In genomic region chr1:40182956-40183710, GRCh38 we compare ENCODE assay signal across 9 cellular contexts. TPM values are rescaled to one million over a fixed set of nuclear protein-coding genes. Genes with fewer than 3 reads are reported as not detected.
DNase-seq lines count a peak whose midpoint lies in the region; ATAC-seq and TF ChIP-seq lines count a peak whose summit lies in the region.
"Had no signal": no experiment of that assay in that cellular context is flagged by ENCODE, and none has a peak within 500 bp of the region (broad histone marks: within the 10 kb centered on the region; RNA-seq: fewer than 3 reads in every experiment).

No MANE protein-coding gene starts in this region.

- H3K4me1 ChIP-seq in osteoblast (ENCODE audit: insufficient read depth, low read length) (peaks cover 25% of the 10 kb centered on the region), esophagus muscularis mucosa (peaks cover 40 to 71% (median 48%) of the 10 kb centered on the region in 4 donors), suprapubic skin (peaks cover 16% of the 10 kb centered on the region)

- peaks cover 2% of the 10 kb centered on the region for H3K9me3 Mint-ChIP-seq in activated CD8-positive, alpha-beta T cell treated with anti-CD3 and anti-CD28 coated beads for 36 hours
- H3K9me3 Mint-ChIP-seq in activated CD8-positive, alpha-beta T cell treated with anti-CD3 and anti-CD28 coated beads, Interleukin-2, amount 10 ng/mL, durations not matched to agents 7 days and 5 days (ENCODE audit: insufficient read depth), result no peaks in the 10 kb centered on the region
- no peaks in the 10 kb centered on the region for H3K9me3 Mint-ChIP-seq in chondrocyte (ENCODE audit: low read depth)

- no peak overlapping the region for H3K4me2 ChIP-seq in osteoblast (ENCODE audit: insufficient read depth, low read length)

- POLR2A ChIA-PET in activated CD8-positive, alpha-beta T cell treated with anti-CD3 and anti-CD28 coated beads for 36 hours (lab: Charles Lee), result interaction anchor here (0.6 kb wide), 1 partner anchor 13 kb away, joined by 3 read pairs; no protein-coding TSS in a partner anchor
- POLR2A ChIA-PET in activated CD8-positive, alpha-beta T cell treated with anti-CD3 and anti-CD28 coated beads, Interleukin-2, amount 10 ng/mL, durations not matched to agents 7 days and 5 days (lab: Charles Lee), result interaction anchor here (1.1 kb wide), 1 partner anchor 75 kb away, joined by 7 read pairs; the partner anchor contains the start of gene ZMPSTE24

- TF ChIP-seq EP300 in esophagus muscularis mucosa (IDR thresholded peaks at IDR 0.05), result no peak
- no peak for TF ChIP-seq EP300 in suprapubic skin (IDR thresholded peaks at IDR 0.05)

- no peaks in the 10 kb centered on the region for H3K9me3 ChIP-seq in osteoblast (ENCODE audit: low read depth, low read length)
- no peaks in the 10 kb centered on the region for H3K9me3 ChIP-seq in esophagus muscularis mucosa
- H3K9me3 ChIP-seq in suprapubic skin, result no peaks in the 10 kb centered on the region

- H3K4me1 Mint-ChIP-seq in activated CD8-positive, alpha-beta T cell treated with anti-CD3 and anti-CD28 coated beads for 36 hours (ENCODE audit: low read depth), result peaks cover 62% of the 10 kb centered on the region
- H3K4me1 Mint-ChIP-seq in activated CD8-positive, alpha-beta T cell treated with anti-CD3 and anti-CD28 coated beads, Interleukin-2, amount 10 ng/mL, durations not matched to agents 7 days and 5 days (ENCODE audit: low read depth), result peaks cover 57% of the 10 kb centered on the region
- peaks cover 47% of the 10 kb centered on the region for H3K4me1 Mint-ChIP-seq in chondrocyte (ENCODE audit: low read depth)

- peak overlapping the region; percentile 16 for H3K27ac Mint-ChIP-seq in activated CD8-positive, alpha-beta T cell treated with anti-CD3 and anti-CD28 coated beads for 36 hours
- H3K27ac Mint-ChIP-seq in activated CD8-positive, alpha-beta T cell treated with anti-CD3 and anti-CD28 coated beads, Interleukin-2, amount 10 ng/mL, durations not matched to agents 7 days and 5 days, result no peak overlapping the region
- H3K27ac Mint-ChIP-seq in chondrocyte (ENCODE audit: unreplicated experiment), result peak overlapping the region; percentile 13

- H3K36me3 Mint-ChIP-seq in activated CD8-positive, alpha-beta T cell treated with anti-CD3 and anti-CD28 coated beads for 36 hours (ENCODE audit: low read depth), result peaks cover 13% of the 10 kb centered on the region
- H3K36me3 Mint-ChIP-seq in activated CD8-positive, alpha-beta T cell treated with anti-CD3 and anti-CD28 coated beads, Interleukin-2, amount 10 ng/mL, durations not matched to agents 7 days and 5 days (ENCODE audit: low read depth), result peaks cover 16% of the 10 kb centered on the region
- H3K36me3 Mint-ChIP-seq in chondrocyte (ENCODE audit: low read depth), result no peaks in the 10 kb centered on the region

- no peak for TF ChIP-seq POLR2A in esophagus muscularis mucosa (IDR thresholded peaks at IDR 0.05; ENCODE audit: low read depth)
- no peak for TF ChIP-seq POLR2A in suprapubic skin (IDR thresholded peaks at IDR 0.05)

- no peaks in the 10 kb centered on the region for H3K27me3 Mint-ChIP-seq in activated CD8-positive, alpha-beta T cell treated with anti-CD3 and anti-CD28 coated beads for 36 hours
- H3K27me3 Mint-ChIP-seq in activated CD8-positive, alpha-beta T cell treated with anti-CD3 and anti-CD28 coated beads, Interleukin-2, amount 10 ng/mL, durations not matched to agents 7 days and 5 days (ENCODE audit: low read depth), result no peaks in the 10 kb centered on the region
- H3K27me3 Mint-ChIP-seq in chondrocyte (ENCODE audit: low read depth), result no peaks in the 10 kb centered on the region

- H3K27me3 ChIP-seq in osteoblast (ENCODE audit: insufficient read depth, low read length) (no peaks in the 10 kb centered on the region), esophagus muscularis mucosa (no peaks in the 10 kb centered on the region), suprapubic skin (no peaks in the 10 kb centered on the region)

- H3K36me3 ChIP-seq in osteoblast (ENCODE audit: insufficient read depth, low read length) (no peaks in the 10 kb centered on the region), esophagus muscularis mucosa (no peaks in the 10 kb centered on the region), suprapubic skin (no peaks in the 10 kb centered on the region)

- CTCF ChIA-PET in activated CD8-positive, alpha-beta T cell treated with anti-CD3 and anti-CD28 coated beads for 36 hours (lab: Charles Lee), result interaction anchor here (0.6 to 5.0 kb wide), 21 partner anchors 10 to 220 kb away, joined by 3 to 43 read pairs (median 4); no protein-coding TSS in a partner anchor
- CTCF ChIA-PET in activated CD8-positive, alpha-beta T cell treated with anti-CD3 and anti-CD28 coated beads, Interleukin-2, amount 10 ng/mL, durations not matched to agents 7 days and 5 days (lab: Charles Lee), result interaction anchor here (0.9 to 3.8 kb wide), 17 partner anchors 9 to 222 kb away, joined by 3 to 32 read pairs (median 6); partner anchors contain the start of gene ZMPSTE24

- peak; percentile 19 for ATAC-seq in activated CD8-positive, alpha-beta T cell treated with anti-CD3 and anti-CD28 coated beads for 36 hours
- ATAC-seq in activated CD8-positive, alpha-beta T cell treated with anti-CD3 and anti-CD28 coated beads, Interleukin-2, amount 10 ng/mL, durations not matched to agents 7 days and 5 days, result no peak
- no peak for ATAC-seq in GM18873 (IDR thresholded peaks at IDR 0.05; ENCODE audit: low FRiP score, unreplicated experiment)

- H3K79me2 ChIP-seq in osteoblast (ENCODE audit: insufficient read depth, low read length), result peaks cover 93% of the 10 kb centered on the region

- peak; percentile 39 for DNase-seq in activated CD8-positive, alpha-beta T cell treated with anti-CD3 and anti-CD28 coated beads for 36 hours
- DNase-seq in activated CD8-positive, alpha-beta T cell treated with anti-CD3 and anti-CD28 coated beads, Interleukin-2, amount 10 ng/mL, durations not matched to agents 7 days and 5 days, result no peak
- no peak for DNase-seq in LNCaP clone FGC (ENCODE audit: low read depth)
- no peak for DNase-seq in chondrocyte (ENCODE audit: low spot score)
- DNase-seq in osteoblast (ENCODE audit: insufficient read length, low spot score, missing footprints), result peak; percentile 62
- no peak for DNase-seq in esophagus muscularis mucosa (ENCODE audit: extremely low spot score)
- no peak for DNase-seq in suprapubic skin (ENCODE audit: low spot score in 2 of 2)
- DNase-seq: NCI-H345 had no signal

- intact Hi-C loops in activated CD8-positive, alpha-beta T cell treated with anti-CD3 and anti-CD28 coated beads for 36 hours (cut with micrococcal nuclease), result no loop called here
- intact Hi-C loops in esophagus muscularis mucosa (cut with DNase I), result no loop called here

- H4K20me1 ChIP-seq in osteoblast (ENCODE audit: insufficient read depth, low read length), result peaks cover 42% of the 10 kb centered on the region

- no peak overlapping the region for H2AFZ ChIP-seq in osteoblast (ENCODE audit: low read length)

- 32% methylated on average over 3 of the region's 3 CpGs for WGBS in esophagus muscularis mucosa
- 54% methylated on average over 3 of the region's 3 CpGs for WGBS in suprapubic skin

- no peak for TF ChIP-seq CTCF in activated CD8-positive, alpha-beta T cell treated with anti-CD3 and anti-CD28 coated beads for 36 hours (IDR thresholded peaks at IDR 0.05)
- TF ChIP-seq CTCF in LNCaP clone FGC (IDR thresholded peaks at IDR 0.05; ENCODE audit: control insufficient read depth, extremely low read depth, insufficient read depth), result peak; percentile 24; the same call in 1 of the 2 replicates
- TF ChIP-seq CTCF in chondrocyte (IDR thresholded peaks at IDR 0.05), result peak; percentile 72
- peak; percentile 59 for TF ChIP-seq CTCF in osteoblast (IDR thresholded peaks at IDR 0.05; ENCODE audit: extremely low read depth, low read depth, low read length)
- TF ChIP-seq CTCF in esophagus muscularis mucosa (IDR thresholded peaks at IDR 0.05), result peak in 1 of 3 experiments; percentile 23
- TF ChIP-seq CTCF in suprapubic skin (IDR thresholded peaks at IDR 0.05), result no peak

- H3K27ac ChIP-seq in osteoblast (ENCODE audit: low read depth, low read length) (no peak overlapping the region), esophagus muscularis mucosa (replicated peaks in 1 of 4) (no peak overlapping the region), suprapubic skin (no peak overlapping the region)

- H3K4me3 Mint-ChIP-seq in activated CD8-positive, alpha-beta T cell treated with anti-CD3 and anti-CD28 coated beads for 36 hours, result no peak overlapping the region
- H3K4me3 Mint-ChIP-seq in activated CD8-positive, alpha-beta T cell treated with anti-CD3 and anti-CD28 coated beads, Interleukin-2, amount 10 ng/mL, durations not matched to agents 7 days and 5 days, result no peak overlapping the region
- H3K4me3 Mint-ChIP-seq in chondrocyte (ENCODE audit: unreplicated experiment), result no peak overlapping the region

- H3K4me3 ChIP-seq in LNCaP clone FGC (ENCODE audit: low read depth, low read length), result no peak overlapping the region
- no peak overlapping the region for H3K4me3 ChIP-seq in osteoblast (ENCODE audit: insufficient read depth, low read length)
- no peak overlapping the region for H3K4me3 ChIP-seq in esophagus muscularis mucosa
- no peak overlapping the region for H3K4me3 ChIP-seq in suprapubic skin

RNA-seq across cellular contexts. Expression of gene RLF, which starts 21.9 kb away (rescaled TPM):
- 10 to 100 TPM; 21.2 to 21.3 TPM for total RNA-seq in activated CD8-positive, alpha-beta T cell treated with anti-CD3 and anti-CD28 coated beads for 36 hours
- total RNA-seq in activated CD8-positive, alpha-beta T cell treated with anti-CD3 and anti-CD28 coated beads, Interleukin-2, amount 10 ng/mL, durations not matched to agents 7 days and 5 days, result 10 to 100 TPM; 20.4 to 22.3 TPM
- total RNA-seq in chondrocyte (11.9 to 16.0 TPM (median 15.5 TPM) in 3 replicates), osteoblast (26.2 and 29.7 TPM in 2 replicates), esophagus muscularis mucosa (10 to 100 TPM; 15.1 to 23.7 (median 21.2) TPM), suprapubic skin (10 to 100 TPM; 17.3 to 32.9 (median 21.3) TPM)

Comparison
In these comparisons a context has a peak if more than half of its experiments do, and no peak if none do; other contexts are left out.
1. DNase-seq: peak in activated CD8-positive, alpha-beta T cell treated with anti-CD3 and anti-CD28 coated beads for 36 hours (single experiment) and osteoblast (single experiment); none in activated CD8-positive, alpha-beta T cell treated with anti-CD3 and anti-CD28 coated beads, Interleukin-2, amount 10 ng/mL, durations not matched to agents 7 days and 5 days (single experiment), LNCaP clone FGC (single experiment), chondrocyte (single experiment), esophagus muscularis mucosa (single experiment) and suprapubic skin (0 of 2).
2. CTCF ChIP-seq: peak in LNCaP clone FGC (single experiment), chondrocyte (single experiment) and osteoblast (single experiment); none in activated CD8-positive, alpha-beta T cell treated with anti-CD3 and anti-CD28 coated beads for 36 hours (single experiment) and suprapubic skin (0 of 2).